17 cellular contexts compared by ENCODE assay signal in genomic region chr12:109167781-109168180, GRCh38. TPM values are rescaled to one million over a fixed set of nuclear protein-coding genes. Genes with fewer than 3 reads are reported as not detected.
DNase-seq lines count a peak whose midpoint lies in the region; ATAC-seq and TF ChIP-seq lines count a peak whose summit lies in the region.
"Had no signal": no experiment of that assay in that cellular context is flagged by ENCODE, and none has a peak within 500 bp of the region (broad histone marks: within the 10 kb centered on the region; RNA-seq: fewer than 3 reads in every experiment).

No MANE protein-coding gene starts in this region.

- H4K91ac ChIP-seq in IMR-90 (ENCODE audit: insufficient read depth, low read depth, low read length), result no peak overlapping the region

- H3K79me1 ChIP-seq in IMR-90 (ENCODE audit: low read depth in 1 of 2, low read length in 2 of 2), result no peaks in the 10 kb centered on the region

- H3K4ac ChIP-seq in IMR-90 (ENCODE audit: low read depth, low read length), result peak overlapping the region; percentile 17; the same call in 1 of the 2 replicates

- H2BK120ac ChIP-seq in IMR-90 (ENCODE audit: low read depth, low read length), result no peak overlapping the region

- no peak overlapping the region for H2BK15ac ChIP-seq in IMR-90 (ENCODE audit: low read depth, low read length)

- no peak overlapping the region for H3K56ac ChIP-seq in IMR-90 (ENCODE audit: extremely low read depth, insufficient read depth, low read length)

- CTCF ChIA-PET in IMR-90 (lab: Yijun Ruan, JAX), result no interaction called here

- TF ChIP-seq POLR2A in IMR-90 (IDR thresholded peaks at IDR 0.05; ENCODE audit: low read depth, low read length), result no peak

- no TSS peak for BruUV-seq in IMR-90 (replicated peaks; lab: Mats Ljungman, UMichigan)

- WGBS in IMR-90 (ENCODE audit: extremely low coverage in 2 of 2, insufficient read length in 1 of 2), 2 experiments, result 95% methylated on average over 12 of the region's 18 CpGs; no CpG with 5 or more reads in 1 of the 2 experiments

- ATAC-seq in IMR-90 (ENCODE audit: low read depth) (peak; percentile 30; the same call in 1 of the 2 replicates), HG03280 (IDR thresholded peaks at IDR 0.05; ENCODE audit: unreplicated experiment) (no peak), GM18858 (IDR thresholded peaks at IDR 0.05; ENCODE audit: unreplicated experiment) (no peak)
- ATAC-seq: GM23338 had no signal

- no peak for TF ChIP-seq RAD21 in IMR-90 (IDR thresholded peaks at IDR 0.05; ENCODE audit: low read length)

- no peaks in the 10 kb centered on the region; the same call in 1 of the 2 replicates for H4K20me1 ChIP-seq in IMR-90 (ENCODE audit: insufficient read depth, low read length)

- dilution Hi-C loops in IMR-90 (cut with HindIII; ENCODE audit: low sequenced_read_pairs, unreplicated experiment), result no loop called here

- H3K36me3 ChIP-seq in IMR-90 (ENCODE audit: control insufficient read depth, insufficient read depth, low read length) (peaks cover 6% of the 10 kb centered on the region), stomach smooth muscle (ENCODE audit: control insufficient read depth in 2 of 2, insufficient read depth in 2 of 2, low read length in 2 of 2) (peaks cover 14 to 36% of the 10 kb centered on the region in 2 donors)

- DNase-seq in IMR-90 (no peak), mesenteric fat pad (ENCODE audit: low spot score) (peak; percentile 47), posterior vena cava (ENCODE audit: low spot score) (peak; percentile 54)
- DNase-seq in activated CD4-positive, CD25-positive, alpha-beta regulatory T cell treated with anti-CD3 and anti-CD28 coated beads, Interleukin-2, amount 50 U/mL, for 72 hours, result no peak
- DNase-seq in stimulated activated CD8-positive, alpha-beta memory T cell treated with anti-CD3 and anti-CD28 coated beads, Interleukin-4, amount 100 ng/mL, for 48 hours, result no peak
- DNase-seq: AML-193; Caco-2; CD4-positive, alpha-beta T cell; DMS153; DMS79; GDM1; HCEC 1CT had no signal

- no peak overlapping the region for H4K5ac ChIP-seq in IMR-90 (ENCODE audit: low read depth, low read length)

- no peak overlapping the region for H3K14ac ChIP-seq in IMR-90 (replicated peaks; ENCODE audit: low read depth, low read length)

- H3K4me1 ChIP-seq in IMR-90 (ENCODE audit: control insufficient read depth, insufficient read depth, low read length), result peaks cover 13% of the 10 kb centered on the region; the same call in 1 of the 2 replicates
- peaks cover 36% of the 10 kb centered on the region for H3K4me1 ChIP-seq in stomach smooth muscle (ENCODE audit: control insufficient read depth, insufficient read depth, low read length)
- H3K4me1 ChIP-seq: Caco-2 had no signal

- no peak for TF ChIP-seq CTCF in IMR-90 (conservative IDR thresholded peaks at IDR 0.05; ENCODE audit: low read depth, low read length)

- H2BK20ac ChIP-seq in IMR-90 (ENCODE audit: low read depth, low read length), result no peak overlapping the region

- no peak overlapping the region for H3K23ac ChIP-seq in IMR-90 (ENCODE audit: low read depth, low read length)

- no peak overlapping the region for H2AFZ ChIP-seq in IMR-90 (replicated peaks; ENCODE audit: low read length, poor library complexity)
- H2AFZ ChIP-seq: GM23338 had no signal

- no peak overlapping the region for H2AK5ac ChIP-seq in IMR-90 (ENCODE audit: low read depth, low read length)

- H3K27ac ChIP-seq in IMR-90 (ENCODE audit: insufficient read depth, low read length) (no peak overlapping the region), stomach smooth muscle (ENCODE audit: low read length) (peak overlapping the region; percentile 74)
- H3K27ac ChIP-seq: C4-2B had no signal

- no peak overlapping the region for H3K9ac ChIP-seq in IMR-90 (ENCODE audit: low read depth, low read length)
- no peak overlapping the region for H3K9ac ChIP-seq in stomach smooth muscle (ENCODE audit: low read length in 2 of 2)

- H3K4me3 ChIP-seq in IMR-90 (ENCODE audit: insufficient read depth, low read depth, low read length) (no peak overlapping the region), stomach smooth muscle (ENCODE audit: low read length in 2 of 2) (no peak overlapping the region)
- H3K4me3 ChIP-seq: GM23338 had no signal

- no peaks in the 10 kb centered on the region for H3K9me3 ChIP-seq in IMR-90 (ENCODE audit: control insufficient read depth, insufficient read depth, low read length)
- no peaks in the 10 kb centered on the region for H3K9me3 ChIP-seq in stomach smooth muscle (ENCODE audit: control insufficient read depth in 2 of 2, low read length in 2 of 2)
- H3K9me3 ChIP-seq: Caco-2 had no signal

- peaks cover 9% of the 10 kb centered on the region for H3K9me1 ChIP-seq in IMR-90 (ENCODE audit: insufficient read depth, low read length)

- H3K4me2 ChIP-seq in IMR-90 (ENCODE audit: low read depth, low read length), result no peak overlapping the region
- H3K4me2 ChIP-seq: GM23338 had no signal

- POLR2A ChIA-PET in IMR-90 (lab: Charles Lee; ENCODE audit: unreplicated experiment), result interaction anchor here (0.6 kb wide), 1 partner anchor 289 kb away, joined by 4 read pairs; no protein-coding TSS in a partner anchor

- in situ Hi-C loops in IMR-90 (cut with MboI; ENCODE audit: low sequenced_read_pairs), result no loop called here

- intact Hi-C loops in IMR-90 (cut with micrococcal nuclease) (no loop called here), posterior vena cava (cut with DNase I) (no loop called here)

- H4K8ac ChIP-seq in IMR-90 (ENCODE audit: low read depth in 2 of 2, low read length in 2 of 2), result no peak overlapping the region

- no peak overlapping the region for H2AK9ac ChIP-seq in IMR-90 (replicated peaks; ENCODE audit: low read depth, low read length, poor library complexity)

- H3K27me3 ChIP-seq in IMR-90 (ENCODE audit: control insufficient read depth, insufficient read depth, low read length) (no peaks in the 10 kb centered on the region), stomach smooth muscle (ENCODE audit: control insufficient read depth in 1 of 2, insufficient read depth in 2 of 2, low read length in 2 of 2) (no peaks in the 10 kb centered on the region)

- H3K18ac ChIP-seq in IMR-90 (ENCODE audit: low read depth, low read length), result no peak overlapping the region

- no peak overlapping the region for H2BK5ac ChIP-seq in IMR-90 (ENCODE audit: low read depth, low read length, poor library complexity, severe bottlenecking)

TF ChIP-seq in IMR-90, 13 proteins besides CTCF, POLR2A, EP300 and RAD21:
- TF ChIP-seq USF2 (IDR thresholded peaks at IDR 0.05; ENCODE audit: low read depth, low read length) (no peak), NFE2L2 (IDR thresholded peaks at IDR 0.05; ENCODE audit: low read depth, low read length) (no peak), RFX5 (IDR thresholded peaks at IDR 0.05; ENCODE audit: low read depth, low read length) (no peak), BHLHE40 (IDR thresholded peaks at IDR 0.05; ENCODE audit: low read depth, low read length) (no peak), SMC3 (IDR thresholded peaks at IDR 0.05; ENCODE audit: low read depth, low read length) (no peak), ELK1 (IDR thresholded peaks at IDR 0.05; ENCODE audit: borderline replicate concordance, low read depth, low read length) (no peak), FOS (IDR thresholded peaks at IDR 0.05; ENCODE audit: low read depth, low read length) (no peak), CEBPB (IDR thresholded peaks at IDR 0.05; ENCODE audit: low read depth, low read length) (no peak)

RNA-seq across cellular contexts. Expression of gene ACACB, which starts 51.4 kb away (rescaled TPM):
- 1.1 and 2.0 TPM in 2 replicates for total RNA-seq in IMR-90 (2012; rRNA removed)
- 1.3 and 2.1 TPM in 2 replicates for polyA plus RNA-seq in IMR-90 (2012; rRNA removed)
- 0.87 and 1.3 TPM in 2 replicates for polyA plus RNA-seq in IMR-90 (2012; cell fraction: cytosol; rRNA removed)
- 3.0 and 3.9 TPM in 2 replicates for polyA plus RNA-seq in IMR-90 (2012; cell fraction: nucleus; rRNA removed; ENCODE audit: low replicate concordance)
- 1,896 TPM for total RNA-seq in mesenteric fat pad
- 10 to 100 TPM; 29.4 to 49.7 TPM for total RNA-seq in posterior vena cava

Comparison
In these comparisons a context has a peak if more than half of its experiments do, and no peak if none do; other contexts are left out.
1. DNase-seq: peak in mesenteric fat pad (single experiment) and posterior vena cava (single experiment); none in IMR-90 (single experiment), activated CD4-positive, CD25-positive, alpha-beta regulatory T cell treated with anti-CD3 and anti-CD28 coated beads, Interleukin-2, amount 50 U/mL, for 72 hours (single experiment) and stimulated activated CD8-positive, alpha-beta memory T cell treated with anti-CD3 and anti-CD28 coated beads, Interleukin-4, amount 100 ng/mL, for 48 hours (single experiment).
2. RNA of gene ACACB, which starts 51.4 kb away (total RNA-seq): 1,896 TPM in mesenteric fat pad (single experiment); 29.4 to 49.7 TPM in posterior vena cava and 1.1 to 2.0 TPM in IMR-90; every median in the first group is over 10 times any median in the second.